1 cellular context compared by ENCODE assay signal in the genomic region with DNA sequence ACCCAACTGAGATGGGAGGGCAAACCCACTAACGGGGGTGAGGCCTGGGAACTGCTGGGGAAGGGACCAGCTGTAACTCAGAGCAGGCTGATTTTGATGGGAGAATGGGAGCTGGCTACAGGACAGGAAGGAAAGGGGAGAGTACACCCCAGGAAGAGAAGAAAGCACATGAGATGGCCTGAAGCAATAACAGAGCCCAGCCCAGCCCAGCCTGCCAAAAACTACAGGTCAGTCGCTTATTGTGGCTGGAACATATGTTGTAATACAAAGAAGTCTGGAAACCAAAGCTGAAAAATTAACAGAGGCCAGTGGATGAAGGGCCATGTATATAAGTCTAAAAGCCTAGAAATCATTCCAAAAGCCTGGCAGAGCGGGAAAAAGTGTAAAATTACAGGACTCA.
TF ChIP-seq lines count a peak whose summit lies in the region.

No MANE protein-coding gene starts in this region.

TF ChIP-seq in HepG2, 621 proteins besides CTCF, POLR2A, EP300 and RAD21 (continued from another document):
- TF ChIP-seq, protein P1, sequence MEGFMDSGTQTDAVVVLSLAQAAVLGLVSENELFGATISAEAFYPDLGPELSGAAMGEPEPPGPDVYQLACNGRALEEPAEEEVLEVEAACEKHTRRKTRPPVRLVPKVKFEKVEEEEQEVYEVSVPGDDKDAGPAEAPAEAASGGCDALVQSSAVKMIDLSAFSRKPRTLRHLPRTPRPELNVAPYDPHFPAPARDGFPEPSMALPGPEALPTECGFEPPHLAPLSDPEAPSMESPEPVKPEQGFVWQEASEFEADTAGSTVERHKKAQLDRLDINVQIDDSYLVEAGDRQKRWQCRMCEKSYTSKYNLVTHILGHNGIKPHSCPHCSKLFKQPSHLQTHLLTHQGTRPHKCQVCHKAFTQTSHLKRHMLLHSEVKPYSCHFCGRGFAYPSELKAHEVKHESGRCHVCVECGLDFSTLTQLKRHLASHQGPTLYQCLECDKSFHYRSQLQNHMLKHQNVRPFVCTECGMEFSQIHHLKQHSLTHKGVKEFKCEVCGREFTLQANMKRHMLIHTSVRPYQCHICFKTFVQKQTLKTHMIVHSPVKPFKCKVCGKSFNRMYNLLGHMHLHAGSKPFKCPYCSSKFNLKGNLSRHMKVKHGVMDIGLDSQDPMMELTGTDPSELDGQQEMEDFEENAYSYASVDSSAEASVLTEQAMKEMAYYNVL (CRISPR knock-in tag; IDR thresholded peaks at IDR 0.05; ENCODE audit: borderline replicate concordance): no peak
- TF ChIP-seq ATM (IDR thresholded peaks at IDR 0.05; ENCODE audit: borderline replicate concordance) (no peak), ZNF543 (CRISPR knock-in tag; IDR thresholded peaks at IDR 0.05) (no peak), ZNF792 (CRISPR knock-in tag; IDR thresholded peaks at IDR 0.05) (no peak), ZSCAN25 (CRISPR knock-in tag; IDR thresholded peaks at IDR 0.05) (no peak)
TF ChIP-seq in HepG2: peak in this region for 0.
